ENCODE assay signal across 21 cellular contexts in the genomic region with DNA sequence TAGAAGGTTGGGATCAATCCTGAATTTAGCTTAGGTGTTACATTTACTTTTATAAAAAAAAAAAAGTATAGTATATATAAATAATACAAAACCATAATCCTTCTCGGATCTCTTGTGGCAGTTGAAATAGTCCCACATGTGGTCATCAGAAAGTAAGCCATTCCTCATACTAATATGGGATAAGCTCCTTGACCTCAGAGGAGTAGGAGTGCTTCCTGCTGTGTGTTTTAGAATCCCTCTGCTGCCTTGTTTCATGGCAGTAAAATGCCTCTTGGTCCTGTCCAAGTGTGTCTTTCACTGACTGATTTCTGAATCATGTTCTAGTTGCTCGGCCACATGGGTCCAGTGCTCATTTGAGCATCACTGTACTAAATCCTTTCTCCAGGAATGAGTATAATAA.
"Had no signal": no experiment of that assay in that cellular context is flagged by ENCODE, and none has a peak within 500 bp of the region (broad histone marks: within the 10 kb centered on the region; RNA-seq: fewer than 3 reads in every experiment).

No MANE protein-coding gene starts in this region.

- H3K36me3 ChIP-seq: prostate gland, right atrium auricular region, thoracic aorta, tibial nerve had no signal

- DNase-seq: dorsolateral prefrontal cortex; effector CD4-positive, alpha-beta T cell; hypothalamus; immature natural killer cell; islet precursor cell; kidney glomerular epithelial cell; left colon; left ventricle myocardium superior; lower lobe of right lung; natural killer cell; stimulated activated CD4-positive, alpha-beta T cell treated with anti-CD3 and anti-CD28 coated beads, Interleukin-15, amount 100 ng/mL, for 24 hours; stimulated activated CD4-positive, alpha-beta T cell treated with anti-CD3 and anti-CD28 coated beads, Interleukin-2, amount 100 ng/mL, for 48 hours; stimulated activated naive B cell treated with anti-CD40 and anti-IgM and Interleukin-4, amounts not matched to agents 10 μg/mL and 1 μg/mL and 100 μg/mL, for 72 hours had no signal

- H3K36me3 Mint-ChIP-seq: memory B cell; natural killer cell; stimulated activated naive B cell treated with anti-CD40 and anti-IgM and Interleukin-4, amounts not matched to agents 10 μg/mL and 1 μg/mL and 100 μg/mL, for 72 hours had no signal

- H3K27ac Mint-ChIP-seq: immature natural killer cell; memory B cell; natural killer cell; stimulated activated naive B cell treated with anti-CD40 and anti-IgM and Interleukin-4, amounts not matched to agents 10 μg/mL and 1 μg/mL and 100 μg/mL, for 72 hours; stimulated activated naive CD8-positive, alpha-beta T cell treated with anti-CD3 and anti-CD28 coated beads, Interleukin-15, Interleukin-2, amounts not matched to agents 100 ng/mL and 50 ng/mL, for 24 hours had no signal

- H3K4me1 ChIP-seq: lower lobe of right lung, prostate gland had no signal

- H3K9me3 Mint-ChIP-seq: memory B cell; natural killer cell; stimulated activated naive CD8-positive, alpha-beta T cell treated with anti-CD3 and anti-CD28 coated beads, Interleukin-15, Interleukin-2, amounts not matched to agents 100 ng/mL and 50 ng/mL, for 24 hours had no signal

- H3K4me1 Mint-ChIP-seq: immature natural killer cell, memory B cell, natural killer cell, neural crest cell had no signal

- H3K9me3 ChIP-seq: lower lobe of right lung, prostate gland, right atrium auricular region, thoracic aorta, tibial nerve, upper lobe of left lung had no signal

- H3K4me3 ChIP-seq: dorsolateral prefrontal cortex, lower lobe of right lung, prostate gland, right atrium auricular region, thoracic aorta, tibial nerve, upper lobe of left lung had no signal

- H3K27me3 ChIP-seq: dorsolateral prefrontal cortex, right atrium auricular region, tibial nerve, upper lobe of left lung had no signal

- H3K4me3 Mint-ChIP-seq: immature natural killer cell; memory B cell; natural killer cell; neural crest cell; stimulated activated naive B cell treated with anti-CD40 and anti-IgM and Interleukin-4, amounts not matched to agents 10 μg/mL and 1 μg/mL and 100 μg/mL, for 72 hours; stimulated activated naive CD8-positive, alpha-beta T cell treated with anti-CD3 and anti-CD28 coated beads, Interleukin-15, Interleukin-2, amounts not matched to agents 100 ng/mL and 50 ng/mL, for 24 hours had no signal

- H3K27ac ChIP-seq: dorsolateral prefrontal cortex, lower lobe of right lung, prostate gland, right atrium auricular region, thoracic aorta, tibial nerve, upper lobe of left lung had no signal

- H3K27me3 Mint-ChIP-seq: stimulated activated naive CD8-positive, alpha-beta T cell treated with anti-CD3 and anti-CD28 coated beads, Interleukin-15, Interleukin-2, amounts not matched to agents 100 ng/mL and 50 ng/mL, for 24 hours had no signal
